28 cellular contexts compared by ENCODE assay signal in genomic region chr6:169494038-169494437, GRCh38.
"Had no signal": no experiment of that assay in that cellular context is flagged by ENCODE, and none has a peak within 500 bp of the region (broad histone marks: within the 10 kb centered on the region; RNA-seq: fewer than 3 reads in every experiment).

No MANE protein-coding gene starts in this region.

- FAIRE-seq: endometrium, endothelial cell of umbilical vein had no signal

- H3K4me1 ChIP-seq: foreskin keratinocyte, gastrocnemius medialis had no signal

- H2AFZ ChIP-seq: hepatocyte had no signal

- DNase-seq: cortex of kidney; dermis blood vessel endothelial cell; dorsolateral prefrontal cortex; effector CD4-positive, alpha-beta T cell; effector CD8-positive, alpha-beta T cell; effector memory CD4-positive, alpha-beta T cell; effector memory CD8-positive, alpha-beta T cell; endodermal cell; erythroblast; esophagus squamous epithelium; foreskin fibroblast; foreskin keratinocyte; foreskin melanocyte; gastrocnemius medialis; glutamatergic neuron; head of caudate nucleus; heart left ventricle; heart right ventricle; hippocampal formation had no signal

- H3K4me2 ChIP-seq: hepatocyte had no signal

- H3K79me2 ChIP-seq: hepatocyte had no signal

- H3K4me1 Mint-ChIP-seq: endodermal cell had no signal

- H3K4me3 ChIP-seq: coronary artery, dorsolateral prefrontal cortex, esophagus muscularis mucosa, esophagus squamous epithelium, gastrocnemius medialis, gastroesophageal sphincter, heart left ventricle, heart right ventricle, hepatocyte had no signal

- H3K27me3 Mint-ChIP-seq: dendritic cell treated with granulocyte-macrophage colony-stimulating factor and Interleukin-4, amounts not matched to agents 40 ng/mL and 50 ng/mL, for 4 days had no signal

- H3K27ac Mint-ChIP-seq: dendritic cell treated with granulocyte-macrophage colony-stimulating factor and Interleukin-4, amounts not matched to agents 40 ng/mL and 50 ng/mL, for 4 days; effector memory CD8-positive, alpha-beta T cell; endodermal cell had no signal

- H3K27ac ChIP-seq: coronary artery, dorsolateral prefrontal cortex, epithelial cell of prostate, esophagus muscularis mucosa, esophagus squamous epithelium, foreskin keratinocyte, gastrocnemius medialis, gastroesophageal sphincter, heart left ventricle, heart right ventricle, hepatocyte had no signal

- H3K9me3 ChIP-seq: esophagus muscularis mucosa, esophagus squamous epithelium, gastrocnemius medialis had no signal

- H3K9me3 Mint-ChIP-seq: dendritic cell treated with granulocyte-macrophage colony-stimulating factor and Interleukin-4, amounts not matched to agents 40 ng/mL and 50 ng/mL, for 4 days; effector memory CD8-positive, alpha-beta T cell; endodermal cell had no signal

- H3K4me3 Mint-ChIP-seq: dendritic cell treated with granulocyte-macrophage colony-stimulating factor and Interleukin-4, amounts not matched to agents 40 ng/mL and 50 ng/mL, for 4 days; effector memory CD8-positive, alpha-beta T cell; endodermal cell had no signal

- ATAC-seq: effector memory CD8-positive, alpha-beta T cell; esophagus mucosa; foreskin keratinocyte; gastrocnemius medialis; gastroesophageal sphincter; heart left ventricle; heart right ventricle had no signal

- H3K27me3 ChIP-seq: dorsolateral prefrontal cortex, esophagus muscularis mucosa, esophagus squamous epithelium, foreskin keratinocyte, gastrocnemius medialis, gastroesophageal sphincter, heart left ventricle, heart right ventricle, hepatocyte had no signal

- H3K36me3 ChIP-seq: esophagus muscularis mucosa, esophagus squamous epithelium, gastrocnemius medialis, gastroesophageal sphincter, heart left ventricle, heart right ventricle had no signal
